Comparison of ENCODE assay signal across 8 cellular contexts in genomic region chr12:113184900-113185179, GRCh38. TPM values are rescaled to one million over a fixed set of nuclear protein-coding genes. Genes with fewer than 3 reads are reported as not detected.
DNase-seq lines count a peak whose midpoint lies in the region; ATAC-seq, FAIRE-seq and TF ChIP-seq lines count a peak whose summit lies in the region.

No MANE protein-coding gene starts in this region.

- peak overlapping the region; percentile 94 to 95 for H3K27ac Mint-ChIP-seq in T-cell

- WGBS in psoas muscle, 3 donors: 0 to 1% (median 0%) methylated on average over 20 of the region's 20 CpGs
- WGBS in urinary bladder: under 1% methylated on average over 20 of the region's 20 CpGs

- no peaks in the 10 kb centered on the region for H3K9me3 Mint-ChIP-seq in T-cell

- H3K4me3 ChIP-seq in psoas muscle (peak overlapping the region; percentile 93), urinary bladder (ENCODE audit: low read depth, low read length) (peak overlapping the region; percentile 75)

- no peak for TF ChIP-seq POLR2A in GM12891 (IDR thresholded peaks at IDR 0.05; ENCODE audit: low read depth, low read length)

- H3K27me3 Mint-ChIP-seq in T-cell: no peaks in the 10 kb centered on the region

- DNase-seq in GM12891 (ENCODE audit: insufficient read length, low spot score) (peak; percentile 87), NCI-H128 (lab: John Stamatoyannopoulos, UW; ENCODE audit: unreplicated experiment) (peak; percentile 49), T-cell (peak; percentile 74 to 91 (median 82)), amniotic epithelial cell (ENCODE audit: low read depth) (peak; percentile 84), left ventricle myocardium superior (peak; percentile 91), psoas muscle (peak; percentile 88 to 94)

- peak; percentile 91 for FAIRE-seq in GM12891 (lab: Jason Lieb, UNC)

- H3K9me3 ChIP-seq in psoas muscle: no peaks in the 10 kb centered on the region

- H3K36me3 ChIP-seq in psoas muscle (ENCODE audit: insufficient read depth in 1 of 2, low read depth in 1 of 2) (peaks cover 13 to 34% of the 10 kb centered on the region in 2 donors), urinary bladder (ENCODE audit: insufficient read depth) (no peaks in the 10 kb centered on the region)

- H3K27ac ChIP-seq in psoas muscle (peak overlapping the region; percentile 98), urinary bladder (ENCODE audit: low read depth) (peak overlapping the region; percentile 96)

- no peak for TF ChIP-seq CTCF in psoas muscle (IDR thresholded peaks at IDR 0.05)

- peak; percentile 87 for ATAC-seq in HG02642 (IDR thresholded peaks at IDR 0.05; ENCODE audit: poor library complexity, unreplicated experiment)
- peak; percentile 85 to 86 (median 85) for ATAC-seq in T-cell (replicated peaks in 1 of 4)
- ATAC-seq in left ventricle myocardium superior: peak; percentile 93
- ATAC-seq in psoas muscle: peak; percentile 86 to 93 (median 90)

- H3K36me3 Mint-ChIP-seq in T-cell: peaks cover 20% of the 10 kb centered on the region

- peak overlapping the region; percentile 90 to 95 (median 94) for H3K4me3 Mint-ChIP-seq in T-cell

- intact Hi-C loops in left ventricle myocardium superior (cut with micrococcal nuclease) (no loop called here), psoas muscle (cut with DNase I) (loop anchor here (5.0 to 10.0 kb wide), 2 partner anchors 37 to 180 kb away; partner anchors contain the start of gene TPCN1 (in 1 of the 2))

- peaks cover 31 to 53% (median 43%) of the 10 kb centered on the region in 3 donors for H3K4me1 Mint-ChIP-seq in T-cell

- H3K4me1 ChIP-seq in psoas muscle: peaks cover 20% of the 10 kb centered on the region
- no peaks in the 10 kb centered on the region for H3K4me1 ChIP-seq in urinary bladder (ENCODE audit: insufficient read depth)

- H3K27me3 ChIP-seq in psoas muscle (ENCODE audit: insufficient read depth in 3 of 3, low read length in 2 of 3): no peaks in the 10 kb centered on the region

- CTCF ChIA-PET in T-cell (lab: Charles Lee): interaction anchor here in 1 of 2 donors (0.7 to 1.6 kb wide), 2 partner anchors 136 to 192 kb away, joined by 3 to 7 read pairs; no protein-coding TSS in a partner anchor

- POLR2A ChIA-PET in T-cell (lab: Charles Lee): interaction anchor here in 1 of 2 donors (0.6 kb wide), 1 partner anchor 206 kb away, joined by 4 read pairs; the partner anchor contains the start of gene OAS2

TF ChIP-seq in GM12891, 5 proteins besides CTCF, POLR2A, EP300 and RAD21:
- no peak for TF ChIP-seq POU2F2 (IDR thresholded peaks at IDR 0.05; ENCODE audit: low read depth, low read length)
- no peak for TF ChIP-seq TAF1 (IDR thresholded peaks at IDR 0.05; ENCODE audit: low read depth, low read length)
- no peak for TF ChIP-seq PAX5 (IDR thresholded peaks at IDR 0.05; ENCODE audit: insufficient read depth, low read length, severe bottlenecking)
- TF ChIP-seq POLR2AphosphoS5 (IDR thresholded peaks at IDR 0.05; ENCODE audit: low read depth, low read length): no peak
- no peak for TF ChIP-seq SPI1 (IDR thresholded peaks at IDR 0.05; ENCODE audit: low read depth, low read length)

RNA-seq across cellular contexts. Expression of gene DDX54, which starts 0.4 kb away (rescaled TPM):
- 48.2 TPM for polyA plus RNA-seq in GM12891 (2012; ENCODE audit: low read depth, missing spikeins)
- 10 to 100 TPM; 86.1 to 100.0 (median 88.0) TPM for total RNA-seq in T-cell
- 33.8 TPM for total RNA-seq in left ventricle myocardium superior
- total RNA-seq in psoas muscle: 10 to 100 TPM; 61.9 to 93.5 (median 81.5) TPM
- polyA plus RNA-seq in psoas muscle: 10 to 100 TPM; 53.6 to 88.7 (median 53.7) TPM
- 10.3 TPM for total RNA-seq in urinary bladder
- 54.4 TPM for polyA plus RNA-seq in urinary bladder

RNA-seq across cellular contexts. Expression of gene RITA1, which starts 0.7 kb away (rescaled TPM):
- 15.9 TPM for polyA plus RNA-seq in GM12891 (2012; ENCODE audit: low read depth, missing spikeins)
- total RNA-seq in T-cell: 10 to 100 TPM in 3 of 5 donors, 1 to 10 TPM in 2; 7.8 to 17.8 (median 13.8) TPM
- 19.5 TPM for total RNA-seq in left ventricle myocardium superior
- 10 to 100 TPM; 13.0 to 19.4 (median 14.7) TPM for total RNA-seq in psoas muscle
- polyA plus RNA-seq in psoas muscle: 10 to 100 TPM; 13.7 to 28.5 (median 15.5) TPM
- total RNA-seq in urinary bladder: 5.8 TPM
- 13.8 TPM for polyA plus RNA-seq in urinary bladder

RNA-seq across cellular contexts. Expression of gene CFAP73, which starts 35.3 kb away (rescaled TPM):
- polyA plus RNA-seq in GM12891 (2012; ENCODE audit: low read depth, missing spikeins): 0.54 TPM
- under 1 TPM in 2 of 5 donors, not detected in 3; 0.25 to 0.69 TPM for total RNA-seq in T-cell
- total RNA-seq in left ventricle myocardium superior: not detected
- total RNA-seq in psoas muscle: not detected
- under 1 TPM; 0.17 to 0.35 (median 0.30) TPM for polyA plus RNA-seq in psoas muscle
- total RNA-seq in urinary bladder: not detected
- 0.39 TPM for polyA plus RNA-seq in urinary bladder

RNA-seq across cellular contexts. Expression of gene TPCN1, which starts 36.4 kb away (rescaled TPM):
- polyA plus RNA-seq in GM12891 (2012; ENCODE audit: low read depth, missing spikeins): 16.4 TPM
- total RNA-seq in T-cell (10 to 100 TPM; 58.8 to 81.6 (median 73.5) TPM), left ventricle myocardium superior (145 TPM), psoas muscle (10 to 100 TPM; 24.9 to 36.2 (median 27.0) TPM), urinary bladder (19.3 TPM)
- polyA plus RNA-seq in psoas muscle (10 to 100 TPM in 2 of 3 donors, 1 to 10 TPM in 1; 7.6 to 33.7 (median 18.2) TPM), urinary bladder (39.3 TPM)

RNA-seq across cellular contexts. Expression of gene RASAL1, which starts 49.3 kb away (rescaled TPM):
- polyA plus RNA-seq in GM12891 (2012; ENCODE audit: low read depth, missing spikeins): 0.73 TPM
- total RNA-seq in T-cell (1 to 10 TPM in 2 of 5 donors, under 1 TPM in 3; 0.43 to 2.9 (median 0.85) TPM), left ventricle myocardium superior (not detected), psoas muscle (under 1 TPM in 1 of 4 donors, not detected in 3; 0.89 TPM), urinary bladder (0.11 TPM)
- polyA plus RNA-seq in psoas muscle (not detected), urinary bladder (0.04 TPM)

Comparison
In these comparisons a context has a peak if more than half of its experiments do, and no peak if none do; other contexts are left out.
1. Peak in every context shown above with its lines: DNase-seq, ATAC-seq, H3K4me3 ChIP-seq and H3K27ac ChIP-seq.